Comparison of ENCODE assay signal across 28 cellular contexts in the genomic region with DNA sequence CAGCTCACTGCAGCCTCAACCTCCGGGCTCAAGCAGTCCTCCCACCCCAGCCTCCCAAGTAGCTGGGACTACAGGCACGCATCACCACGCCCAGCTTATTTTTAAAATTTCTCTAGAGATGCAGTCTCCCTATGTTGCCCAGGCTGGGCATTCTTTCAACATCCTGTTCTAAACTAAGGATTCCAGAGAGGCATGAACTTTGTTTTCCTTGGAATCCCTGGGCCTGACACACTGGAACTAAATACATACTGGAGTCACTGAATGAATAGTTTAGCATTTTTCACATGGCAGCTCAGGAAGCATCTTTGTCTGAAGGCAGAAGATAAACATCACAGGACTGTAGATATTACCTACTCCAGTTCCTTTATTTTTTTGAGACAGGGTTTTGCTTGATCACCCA.
"Had no signal": no experiment of that assay in that cellular context is flagged by ENCODE, and none has a peak within 500 bp of the region (broad histone marks: within the 10 kb centered on the region; RNA-seq: fewer than 3 reads in every experiment).

No MANE protein-coding gene starts in this region.

- ATAC-seq: activated CD4-positive, alpha-beta T cell treated with anti-CD3 and anti-CD28 coated beads for 36 hours; activated CD4-positive, CD25-positive, alpha-beta regulatory T cell treated with anti-CD3 and anti-CD28 coated beads, Interleukin-2, amount 50 U/mL, for 24 hours; activated naive CD4-positive, alpha-beta T cell treated with anti-CD3 and anti-CD28 coated beads, Interleukin-2, amount 50 U/mL, for 72 hours; activated T-cell treated with anti-CD3 and anti-CD28 coated beads, Interleukin-2, amount 50 U/mL, for 4 hours; Panc1; WTC11 had no signal

- DNase-seq: activated CD4-positive, alpha-beta memory T cell treated with anti-CD3 and anti-CD28 coated beads for 36 hours; activated CD4-positive, alpha-beta T cell treated with anti-CD3 and anti-CD28 coated beads for 36 hours; activated CD4-positive, alpha-beta T cell treated with anti-CD3 and anti-CD28 coated beads, Interleukin-2, amount 10 ng/mL, durations not matched to agents 7 days and 5 days; activated CD8-positive, alpha-beta memory T cell treated with anti-CD3 and anti-CD28 coated beads, Interleukin-2, amount 50 U/mL, for 4 hours; activated gamma-delta T cell treated with Interleukin-2 at 50 U/mL for 16 hours; activated naive CD4-positive, alpha-beta T cell treated with anti-CD3 and anti-CD28 coated beads for 36 hours; activated T-cell treated with anti-CD3 and anti-CD28 coated beads for 4 hours; activated T-cell treated with anti-CD3 and anti-CD28 coated beads, Interleukin-2, amount 50 U/mL, for 4 hours; anterior cingulate cortex; Kasumi-1; KG1; MM.1S; MV-4-11; NCI-H1092; NCI-H146; NCI-H187 treated with DMSO at 0.1 percent for 48 hours; NCI-H2081; NCI-H226; NCI-H446 treated with DMSO at 0.1 percent for 48 hours; NCI-H524 treated with DMSO at 0.1 percent for 48 hours; SHP77; SJCRH30; SK-N-SH had no signal

- H3K27me3 ChIP-seq: cardiac muscle cell, SJCRH30 had no signal

- H3K27ac ChIP-seq: cardiac muscle cell, SJCRH30 had no signal

- H3K4me3 ChIP-seq: cardiac muscle cell, SJCRH30 had no signal

- H3K36me3 ChIP-seq: cardiac muscle cell, SJCRH30 had no signal

- H3K9me3 ChIP-seq: SJCRH30, SK-N-SH had no signal
